1 cellular context compared by ENCODE assay signal in genomic region chr13:39016789-39017188, GRCh38.
A peak's percentile ranks its signal among the peaks of the same experiment; 100 is the strongest.
TF ChIP-seq lines count a peak whose summit lies in the region.

No MANE protein-coding gene starts in this region.

TF ChIP-seq in GM12878, 131 proteins besides CTCF, POLR2A, EP300 and RAD21:
- TF ChIP-seq USF2 (IDR thresholded peaks at IDR 0.05; ENCODE audit: borderline replicate concordance, low read depth, low read length) (no peak), RUNX3 (IDR thresholded peaks at IDR 0.05; ENCODE audit: low read length) (peak; percentile 43; the same call in 1 of the 2 replicates), BCLAF1 (IDR thresholded peaks at IDR 0.05) (no peak)
